In the genomic region with DNA sequence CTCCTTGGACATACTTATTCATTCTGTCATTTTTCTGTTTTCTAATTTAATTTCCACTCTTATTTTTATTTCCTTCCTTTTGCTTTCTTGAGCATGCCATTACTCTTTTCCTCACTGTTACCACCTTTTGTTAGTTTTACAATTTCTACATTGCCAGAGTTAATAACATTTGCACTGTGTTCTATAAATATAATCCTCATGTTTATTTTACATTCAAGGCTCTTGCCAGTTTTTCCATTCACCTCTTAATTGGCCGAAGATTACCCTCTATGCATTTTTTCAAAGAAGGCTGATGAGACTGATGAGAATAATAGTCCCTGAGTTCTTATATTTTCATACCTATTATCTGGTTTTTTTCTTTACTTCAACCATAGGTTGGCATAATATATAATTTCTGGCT, we compare ENCODE assay signal across 24 cellular contexts.
"Had no signal": no experiment of that assay in that cellular context is flagged by ENCODE, and none has a peak within 500 bp of the region (broad histone marks: within the 10 kb centered on the region; RNA-seq: fewer than 3 reads in every experiment).

No MANE protein-coding gene starts in this region.

- H3K27me3 Mint-ChIP-seq: activated naive CD8-positive, alpha-beta T cell; naive B cell; stimulated activated naive CD8-positive, alpha-beta T cell treated with anti-CD3 and anti-CD28 coated beads, Interleukin-15, amount 100 ng/mL, for 72 hours had no signal

- DNase-seq: activated CD4-positive, alpha-beta T cell treated with anti-CD3 and anti-CD28 coated beads for 1 hour; activated CD8-positive, alpha-beta memory T cell treated with anti-CD3 and anti-CD28 coated beads for 24 hours; activated effector memory CD4-positive, alpha-beta T cell treated with anti-CD3 and anti-CD28 coated beads, Interleukin-2, amount 50 U/mL, for 16 hours; activated T-cell treated with anti-CD3 and anti-CD28 coated beads, Interleukin-2, amount 50 U/mL, for 72 hours; amygdala; body of pancreas; caudate nucleus; dorsolateral prefrontal cortex; heart right ventricle; immature natural killer cell; mesenchymal stem cell; mucosa of descending colon; naive B cell; right lobe of liver; stimulated activated CD4-positive, alpha-beta T cell treated with anti-CD3 and anti-CD28 coated beads, Interleukin-4, amount 100 ng/mL, for 1 hour; stimulated activated naive CD8-positive, alpha-beta T cell treated with anti-CD3 and anti-CD28 coated beads, Interleukin-15, amount 100 ng/mL, for 72 hours; T-helper 2 cell; trophoblast cell; WERI-Rb-1 had no signal

- H3K9me3 ChIP-seq: body of pancreas, heart right ventricle, mucosa of descending colon, right lobe of liver, vagina had no signal

- H3K36me3 ChIP-seq: heart right ventricle, right lobe of liver, vagina, WERI-Rb-1 had no signal

- H3K27ac Mint-ChIP-seq: activated naive CD8-positive, alpha-beta T cell; immature natural killer cell; stimulated activated naive CD8-positive, alpha-beta T cell treated with anti-CD3 and anti-CD28 coated beads, Interleukin-15, amount 100 ng/mL, for 72 hours had no signal

- H3K4me1 Mint-ChIP-seq: neural crest cell; stimulated activated naive CD8-positive, alpha-beta T cell treated with anti-CD3 and anti-CD28 coated beads, Interleukin-15, amount 100 ng/mL, for 72 hours had no signal

- H3K4me3 ChIP-seq: body of pancreas, dorsolateral prefrontal cortex, heart right ventricle, mucosa of descending colon, right lobe of liver, smooth muscle cell, vagina had no signal

- H3K4me2 ChIP-seq: smooth muscle cell had no signal

- H3K27me3 ChIP-seq: body of pancreas, dorsolateral prefrontal cortex, heart right ventricle, right lobe of liver, vagina had no signal

- H3K4me3 Mint-ChIP-seq: activated naive CD8-positive, alpha-beta T cell; activated T-cell treated with anti-CD3 and anti-CD28 coated beads, Interleukin-2, amount 50 U/mL, for 72 hours; immature natural killer cell; neural crest cell; stimulated activated naive CD8-positive, alpha-beta T cell treated with anti-CD3 and anti-CD28 coated beads, Interleukin-15, amount 100 ng/mL, for 72 hours had no signal

- H3K27ac ChIP-seq: dorsolateral prefrontal cortex, vagina, WERI-Rb-1 had no signal

- H3K9me3 Mint-ChIP-seq: activated T-cell treated with anti-CD3 and anti-CD28 coated beads, Interleukin-2, amount 50 U/mL, for 72 hours; immature natural killer cell; naive B cell; neural crest cell; stimulated activated naive CD8-positive, alpha-beta T cell treated with anti-CD3 and anti-CD28 coated beads, Interleukin-15, amount 100 ng/mL, for 72 hours had no signal

- FAIRE-seq: colon had no signal
